In the genomic region with DNA sequence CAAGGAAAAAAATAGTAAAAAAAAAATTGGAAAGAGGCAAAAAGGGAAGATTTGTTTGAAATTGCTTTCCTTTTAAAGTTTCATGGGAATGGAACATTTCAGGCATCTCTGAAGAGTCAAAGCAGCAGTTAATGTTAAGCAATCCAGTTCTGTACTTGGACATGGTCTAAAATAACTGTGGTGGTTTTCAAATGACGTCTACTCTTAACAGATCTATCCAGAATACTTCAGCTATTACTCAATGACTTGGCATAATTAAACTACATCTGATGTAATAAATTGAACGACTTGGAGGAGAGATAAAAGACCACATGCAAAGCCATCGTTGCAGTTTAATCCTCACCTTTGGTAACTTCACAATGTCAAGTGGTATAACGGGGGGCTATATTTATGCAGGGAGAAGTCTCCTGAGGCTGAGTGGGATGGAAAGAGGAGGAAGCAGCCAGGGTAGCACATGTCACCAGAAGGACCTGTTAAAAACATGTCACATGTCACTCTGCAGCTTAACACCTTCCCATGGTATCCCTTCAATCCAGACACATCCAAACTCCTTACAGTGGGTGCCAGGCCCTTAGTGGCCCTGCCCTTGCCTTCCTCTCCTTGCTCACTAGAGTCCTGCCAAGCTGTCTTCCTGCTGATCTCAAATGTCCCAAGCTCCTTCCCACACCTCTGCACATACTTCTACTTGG, we compare ENCODE assay signal across 16 cellular contexts.
DNase-seq lines count a peak whose midpoint lies in the region; ATAC-seq and TF ChIP-seq lines count a peak whose summit lies in the region.
"Had no signal": no experiment of that assay in that cellular context is flagged by ENCODE, and none has a peak within 500 bp of the region (broad histone marks: within the 10 kb centered on the region; RNA-seq: fewer than 3 reads in every experiment).

No MANE protein-coding gene starts in this region.

- H4K91ac ChIP-seq in trophoblast cell (ENCODE audit: low read depth, low read length): no peak overlapping the region

- no peak overlapping the region for H4K12ac ChIP-seq in trophoblast cell (ENCODE audit: low read depth, low read length)

- H3K4ac ChIP-seq in trophoblast cell (ENCODE audit: low read depth, low read length): no peak overlapping the region

- H3K27ac ChIP-seq in trophoblast cell (ENCODE audit: low read depth, low read length): no peak overlapping the region

- no peaks in the 10 kb centered on the region for H3K79me1 ChIP-seq in trophoblast cell (ENCODE audit: low read length)

- TF ChIP-seq CTCF in Calu3 (IDR thresholded peaks at IDR 0.05; ENCODE audit: unreplicated experiment) (no peak), fibroblast of the aortic adventitia (IDR thresholded peaks at IDR 0.05; ENCODE audit: insufficient read depth, low read length) (no peak), CD14-positive monocyte (IDR thresholded peaks at IDR 0.05) (no peak)

- H3K27me3 Mint-ChIP-seq in Calu3 (ENCODE audit: unreplicated experiment) (no peaks in the 10 kb centered on the region), CD14-positive monocyte (ENCODE audit: low read depth in 3 of 3) (peaks cover 0 to 1% (median 0%) of the 10 kb centered on the region in 3 donors)
- H3K27me3 Mint-ChIP-seq: activated naive CD8-positive, alpha-beta T cell treated with anti-CD3 and anti-CD28 coated beads, Interleukin-2, amount 50 U/mL, for 24 hours; CD4-positive, alpha-beta T cell had no signal

- WGBS in trophoblast cell (ENCODE audit: extremely low coverage, insufficient coverage, insufficient read length): no CpG with 5 or more reads among the region's 4 CpGs

- H2AK5ac ChIP-seq in trophoblast cell (ENCODE audit: low read length): no peak overlapping the region

- ATAC-seq in GM19463 (IDR thresholded peaks at IDR 0.05; ENCODE audit: unreplicated experiment): no peak
- ATAC-seq: activated naive CD8-positive, alpha-beta T cell treated with anti-CD3 and anti-CD28 coated beads, Interleukin-2, amount 50 U/mL, for 24 hours; esophagus mucosa; K562; stimulated activated effector memory CD8-positive, alpha-beta T cell treated with anti-CD3 and anti-CD28 coated beads, Interleukin-12 subunit alpha, Interleukin-12 subunit beta, amount 100 ng/mL, for 72 hours had no signal

- intact Hi-C loops in Calu3 (cut with micrococcal nuclease; ENCODE audit: unreplicated experiment) (no loop called here), CD14-positive monocyte (cut with micrococcal nuclease) (no loop called here)

- no peak overlapping the region for H2AFZ ChIP-seq in trophoblast cell (ENCODE audit: insufficient read depth, low read length, poor library complexity)

- CTCF ChIA-PET in Calu3 (lab: Charles Lee): no interaction called here

- H3K9me3 Mint-ChIP-seq in Calu3 (ENCODE audit: low read depth, unreplicated experiment) (no peaks in the 10 kb centered on the region), CD14-positive monocyte (peaks cover 0 to 4% (median 0%) of the 10 kb centered on the region in 7 donors)
- H3K9me3 Mint-ChIP-seq: activated naive CD8-positive, alpha-beta T cell treated with anti-CD3 and anti-CD28 coated beads, Interleukin-2, amount 50 U/mL, for 24 hours; CD4-positive, alpha-beta T cell; stimulated activated effector memory CD8-positive, alpha-beta T cell treated with anti-CD3 and anti-CD28 coated beads, Interleukin-12 subunit alpha, Interleukin-12 subunit beta, amount 100 ng/mL, for 72 hours had no signal

- H3K27ac Mint-ChIP-seq in Calu3 (ENCODE audit: unreplicated experiment) (peak overlapping the region; percentile 42), CD14-positive monocyte (no peak overlapping the region)
- H3K27ac Mint-ChIP-seq: activated naive CD8-positive, alpha-beta T cell treated with anti-CD3 and anti-CD28 coated beads, Interleukin-2, amount 50 U/mL, for 24 hours; CD4-positive, alpha-beta T cell; stimulated activated effector memory CD8-positive, alpha-beta T cell treated with anti-CD3 and anti-CD28 coated beads, Interleukin-12 subunit alpha, Interleukin-12 subunit beta, amount 100 ng/mL, for 72 hours had no signal

- H3K4me2 ChIP-seq in trophoblast cell (ENCODE audit: low read length): no peak overlapping the region

- H3K23ac ChIP-seq in trophoblast cell (ENCODE audit: low read length): no peak overlapping the region

- H3K36me3 ChIP-seq in trophoblast cell (ENCODE audit: control insufficient read depth in 1 of 2, insufficient read depth in 2 of 2, low read length in 2 of 2): no peaks in the 10 kb centered on the region

- no peak overlapping the region for H2BK5ac ChIP-seq in trophoblast cell (ENCODE audit: low read depth, low read length, poor library complexity)

- no peak overlapping the region for H2BK120ac ChIP-seq in trophoblast cell (ENCODE audit: insufficient read depth, low read length, poor library complexity)

- DNase-seq in Calu3: no peak
- DNase-seq in RPMI7951 (ENCODE audit: low read depth): peak; percentile 76
- DNase-seq in fibroblast of the aortic adventitia (ENCODE audit: low read depth): peak; percentile 98
- peak; percentile 20 to 90 for DNase-seq in trophoblast cell
- no peak for DNase-seq in retina
- DNase-seq in CD14-positive monocyte (ENCODE audit: low spot score): no peak
- DNase-seq in iPS-NIHi7 (ENCODE audit: extremely low spot score): no peak
- DNase-seq: activated CD8-positive, alpha-beta memory T cell treated with anti-CD3 and anti-CD28 coated beads for 24 hours; activated naive CD8-positive, alpha-beta T cell treated with anti-CD3 and anti-CD28 coated beads, Interleukin-2, amount 50 U/mL, for 24 hours; CD4-positive, alpha-beta T cell; midbrain; NCI-H524 had no signal

- no peak overlapping the region for H3K9ac ChIP-seq in trophoblast cell (ENCODE audit: low read length)

- no peaks in the 10 kb centered on the region for H3K4me1 ChIP-seq in trophoblast cell (ENCODE audit: control insufficient read depth in 1 of 2, insufficient read depth in 2 of 2, low read length in 2 of 2)

- no peaks in the 10 kb centered on the region for H3K27me3 ChIP-seq in trophoblast cell (ENCODE audit: insufficient read depth, low read length)

- no peaks in the 10 kb centered on the region for H3K36me3 Mint-ChIP-seq in Calu3 (ENCODE audit: insufficient read depth, unreplicated experiment)
- no peaks in the 10 kb centered on the region for H3K36me3 Mint-ChIP-seq in CD14-positive monocyte
- H3K36me3 Mint-ChIP-seq: stimulated activated effector memory CD8-positive, alpha-beta T cell treated with anti-CD3 and anti-CD28 coated beads, Interleukin-12 subunit alpha, Interleukin-12 subunit beta, amount 100 ng/mL, for 72 hours had no signal

- H3K4me3 Mint-ChIP-seq in Calu3 (ENCODE audit: low read depth, unreplicated experiment) (no peak overlapping the region), CD14-positive monocyte (no peak overlapping the region)
- H3K4me3 Mint-ChIP-seq: activated naive CD8-positive, alpha-beta T cell treated with anti-CD3 and anti-CD28 coated beads, Interleukin-2, amount 50 U/mL, for 24 hours; CD4-positive, alpha-beta T cell; stimulated activated effector memory CD8-positive, alpha-beta T cell treated with anti-CD3 and anti-CD28 coated beads, Interleukin-12 subunit alpha, Interleukin-12 subunit beta, amount 100 ng/mL, for 72 hours had no signal

- no peak overlapping the region for H3K4me3 ChIP-seq in fibroblast of the aortic adventitia (ENCODE audit: low read depth, low read length)
- no peak overlapping the region for H3K4me3 ChIP-seq in trophoblast cell (ENCODE audit: low read depth, low read length)
- H3K4me3 ChIP-seq: K562 had no signal

- no peak overlapping the region for H3K14ac ChIP-seq in trophoblast cell (ENCODE audit: low read length)

- no peak overlapping the region for H3K18ac ChIP-seq in trophoblast cell (ENCODE audit: low read length)

- no TSS peak for BruUV-seq in Calu3 (replicated peaks; lab: Mats Ljungman, UMichigan)

- no peaks in the 10 kb centered on the region for H3K9me3 ChIP-seq in trophoblast cell (ENCODE audit: insufficient read depth, low read depth, low read length)

- no peak overlapping the region for H4K8ac ChIP-seq in trophoblast cell (ENCODE audit: low read depth, low read length)

- H3K79me2 ChIP-seq in trophoblast cell (ENCODE audit: control insufficient read depth, insufficient read depth, low read length, poor library complexity): no peaks in the 10 kb centered on the region

- no peak overlapping the region for H2BK12ac ChIP-seq in trophoblast cell (ENCODE audit: low read length)

- H3K4me1 Mint-ChIP-seq in Calu3 (ENCODE audit: low read depth, unreplicated experiment) (peaks cover 27% of the 10 kb centered on the region), CD14-positive monocyte (peaks cover 15% of the 10 kb centered on the region)
- H3K4me1 Mint-ChIP-seq: activated naive CD8-positive, alpha-beta T cell treated with anti-CD3 and anti-CD28 coated beads, Interleukin-2, amount 50 U/mL, for 24 hours; stimulated activated effector memory CD8-positive, alpha-beta T cell treated with anti-CD3 and anti-CD28 coated beads, Interleukin-12 subunit alpha, Interleukin-12 subunit beta, amount 100 ng/mL, for 72 hours had no signal

Comparison
In these comparisons a context has a peak if more than half of its experiments do, and no peak if none do; other contexts are left out.
1. DNase-seq: peak in RPMI7951 (single experiment), fibroblast of the aortic adventitia (single experiment) and trophoblast cell (2 of 2); none in Calu3 (single experiment), retina (single experiment), CD14-positive monocyte (single experiment) and iPS-NIHi7 (single experiment).